In the genomic region with DNA sequence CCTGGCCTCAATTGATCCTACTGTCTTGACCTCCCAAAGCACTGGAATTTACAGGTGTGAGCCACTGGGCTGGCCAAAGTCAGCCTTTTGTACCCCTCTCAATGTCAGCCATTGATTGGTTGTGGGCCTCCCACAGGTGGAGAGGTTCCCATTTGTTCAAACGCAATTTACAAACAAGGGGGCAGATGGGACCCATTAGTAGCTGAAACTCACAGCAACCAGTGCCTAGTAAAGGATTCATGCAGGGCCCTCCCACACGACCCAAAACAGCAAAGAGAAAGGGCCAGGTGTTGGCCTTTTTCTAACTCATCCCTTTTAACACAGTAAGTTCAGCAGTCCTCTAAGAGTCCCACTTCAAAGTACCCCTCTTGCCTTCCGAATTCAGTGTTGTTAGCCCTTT, we compare ENCODE assay signal across 22 cellular contexts.
DNase-seq lines count a peak whose midpoint lies in the region; ATAC-seq and TF ChIP-seq lines count a peak whose summit lies in the region.
"Had no signal": no experiment of that assay in that cellular context is flagged by ENCODE, and none has a peak within 500 bp of the region (broad histone marks: within the 10 kb centered on the region; RNA-seq: fewer than 3 reads in every experiment).

No MANE protein-coding gene starts in this region.

- H3K4me3 ChIP-seq in GM23338 = 0 out of 2 replicates have a peak overlapping the region, but pooled peaks have one; percentile 5
- H3K4me3 ChIP-seq in neural progenitor cell = no peak overlapping the region
- H3K4me3 ChIP-seq in dorsolateral prefrontal cortex = no peak overlapping the region
- H3K4me3 ChIP-seq: tibial artery had no signal

- intact Hi-C loops in dorsolateral prefrontal cortex (cut with DNase I) = no loop called here

- ATAC-seq in GM23338 (peak; percentile 58), GM18505 (IDR thresholded peaks at IDR 0.05; ENCODE audit: unreplicated experiment) (no peak)
- peak; percentile 20 to 31 for ATAC-seq in activated naive CD4-positive, alpha-beta T cell treated with anti-CD3 and anti-CD28 coated beads, Interleukin-2, amount 50 U/mL, for 72 hours
- ATAC-seq: HCT116, left colon, sciatic nerve, SK-N-SH treated with all-trans-retinoic acid at 6 μM for 48 hours had no signal

- no peaks in the 10 kb centered on the region for H3K27me3 ChIP-seq in GM23338 (ENCODE audit: insufficient read depth)
- no peaks in the 10 kb centered on the region for H3K27me3 ChIP-seq in neural progenitor cell
- no peaks in the 10 kb centered on the region for H3K27me3 ChIP-seq in dorsolateral prefrontal cortex
- H3K27me3 ChIP-seq: tibial artery had no signal

- no peak overlapping the region; the same call in 2 of the 3 replicates for H3K4me3 Mint-ChIP-seq in GM23338
- no peak overlapping the region for H3K4me3 Mint-ChIP-seq in neural progenitor cell
- H3K4me3 Mint-ChIP-seq: brain, nephron had no signal

- no peak overlapping the region for H3K9ac ChIP-seq in neural progenitor cell
- H3K9ac ChIP-seq: parathyroid adenoma had no signal

- H3K27ac ChIP-seq in GM23338 (ENCODE audit: low read depth) (peak overlapping the region; percentile 42; the same call in 1 of the 2 replicates), neural progenitor cell (no peak overlapping the region), dorsolateral prefrontal cortex (no peak overlapping the region)
- H3K27ac ChIP-seq: parathyroid adenoma, tibial artery had no signal

- H2AFZ ChIP-seq in GM23338 (no peak overlapping the region), neural progenitor cell (replicated peaks) (no peak overlapping the region)
- H2AFZ ChIP-seq: parathyroid adenoma had no signal

- H3K27ac Mint-ChIP-seq in GM23338 = peak overlapping the region; percentile 65
- H3K27ac Mint-ChIP-seq in activated naive CD4-positive, alpha-beta T cell treated with anti-CD3 and anti-CD28 coated beads, Interleukin-2, amount 50 U/mL, for 72 hours = peak overlapping the region in 1 of 2 donors; percentile 74
- H3K27ac Mint-ChIP-seq in neural progenitor cell = no peak overlapping the region
- H3K27ac Mint-ChIP-seq: nephron had no signal

- peaks cover 38% of the 10 kb centered on the region for H3K4me1 Mint-ChIP-seq in GM23338
- H3K4me1 Mint-ChIP-seq in neural progenitor cell = peaks cover 20% of the 10 kb centered on the region

- peaks cover 28% of the 10 kb centered on the region for H3K4me1 ChIP-seq in GM23338 (ENCODE audit: insufficient read depth)
- H3K4me1 ChIP-seq in neural progenitor cell = peaks cover 14% of the 10 kb centered on the region
- H3K4me1 ChIP-seq: parathyroid adenoma, tibial artery had no signal

- H3K79me2 ChIP-seq in GM23338 (replicated peaks; ENCODE audit: insufficient read depth) (peaks cover 88% of the 10 kb centered on the region), neural progenitor cell (ENCODE audit: low read depth) (no peaks in the 10 kb centered on the region)
- H3K79me2 ChIP-seq: parathyroid adenoma had no signal

- H3K36me3 ChIP-seq in GM23338 (ENCODE audit: insufficient read depth) (no peaks in the 10 kb centered on the region), neural progenitor cell (no peaks in the 10 kb centered on the region)
- H3K36me3 ChIP-seq: tibial artery had no signal

- peak overlapping the region; percentile 56 for H3K4me2 ChIP-seq in GM23338
- H3K4me2 ChIP-seq in neural progenitor cell = peak overlapping the region; percentile 13

- H3F3A ChIP-seq in GM23338 (replicated peaks; ENCODE audit: low read depth) = peaks cover 5% of the 10 kb centered on the region
- peaks cover 6% of the 10 kb centered on the region for H3F3A ChIP-seq in neural progenitor cell (ENCODE audit: low read depth)

- no peak for TF ChIP-seq CTCF in GM23338 (conservative IDR thresholded peaks at IDR 0.05; ENCODE audit: low read depth in 2 of 2)
- no peak for TF ChIP-seq CTCF in neural progenitor cell (IDR thresholded peaks at IDR 0.05)
- no peak for TF ChIP-seq CTCF in dorsolateral prefrontal cortex (IDR thresholded peaks at IDR 0.05 in 54 of 56, conservative IDR thresholded peaks at IDR 0.05 in 2 of 56; ENCODE audit: low read depth in 1 of 56, partially characterized antibody in 56 of 56)

- H3K36me3 Mint-ChIP-seq in GM23338 (ENCODE audit: low read depth) (peaks cover 8% of the 10 kb centered on the region; the same call in 2 of the 3 replicates), neural progenitor cell (no peaks in the 10 kb centered on the region)
- H3K36me3 Mint-ChIP-seq in activated naive CD4-positive, alpha-beta T cell treated with anti-CD3 and anti-CD28 coated beads, Interleukin-2, amount 50 U/mL, for 72 hours = peaks cover 0 to 15% of the 10 kb centered on the region in 2 donors
- H3K36me3 Mint-ChIP-seq: brain had no signal

- peaks cover 5% of the 10 kb centered on the region for H3K27me3 Mint-ChIP-seq in GM23338 (ENCODE audit: insufficient read depth, low read depth, poor library complexity)
- H3K27me3 Mint-ChIP-seq in neural progenitor cell (ENCODE audit: insufficient read depth, low read depth) = peaks cover 2% of the 10 kb centered on the region

- H3K9me3 ChIP-seq in neural progenitor cell (ENCODE audit: low read depth) = peaks cover under 1% of the 10 kb centered on the region

- H4K20me1 ChIP-seq in GM23338 (replicated peaks; ENCODE audit: insufficient read depth) (no peaks in the 10 kb centered on the region; the same call in 1 of the 2 replicates), neural progenitor cell (ENCODE audit: low read depth) (no peaks in the 10 kb centered on the region)

- peak; percentile 16 to 20 for DNase-seq in activated T-cell treated with anti-CD3 and anti-CD28 coated beads, Interleukin-2, amount 50 U/mL, for 48 hours
- no peak for DNase-seq in activated T-cell treated with anti-CD3 and anti-CD28 coated beads, Interleukin-2, amount 50 U/mL, for 1 hour
- no peak for DNase-seq in GM23338 (ENCODE audit: low spot score)
- no peak for DNase-seq in activated naive CD4-positive, alpha-beta T cell treated with anti-CD3 and anti-CD28 coated beads, Interleukin-2, amount 50 U/mL, for 72 hours (ENCODE audit: low spot score in 2 of 2)
- no peak for DNase-seq in neural progenitor cell (ENCODE audit: low spot score)
- no peak for DNase-seq in dorsolateral prefrontal cortex
- no peak for DNase-seq in NCI-H526 (lab: John Stamatoyannopoulos, UW)
- DNase-seq: activated CD4-positive, alpha-beta T cell treated with anti-CD3 and anti-CD28 coated beads for 1 hour; Kasumi-1; left colon; mesenchymal stem cell; NCI-H1092; NCI-H1930; RPMI8226; tibial artery had no signal

- H3K9me2 ChIP-seq in GM23338 (ENCODE audit: insufficient read depth) = no peaks in the 10 kb centered on the region

- no peak for TF ChIP-seq POLR2A in GM18505 (IDR thresholded peaks at IDR 0.05; ENCODE audit: borderline replicate concordance, extremely low read depth, insufficient read depth, insufficient read length)

- H3K9me3 Mint-ChIP-seq in GM23338 (peaks cover 6% of the 10 kb centered on the region; the same call in 2 of the 3 replicates), neural progenitor cell (peaks cover 6% of the 10 kb centered on the region)
- no peaks in the 10 kb centered on the region for H3K9me3 Mint-ChIP-seq in activated naive CD4-positive, alpha-beta T cell treated with anti-CD3 and anti-CD28 coated beads, Interleukin-2, amount 50 U/mL, for 72 hours
- H3K9me3 Mint-ChIP-seq: nephron had no signal

TF ChIP-seq in GM23338, 12 proteins besides CTCF, POLR2A, EP300 and RAD21 (continues in another document):
- TF ChIP-seq JUNB (IDR thresholded peaks at IDR 0.05; ENCODE audit: unreplicated experiment) (no peak), EZH2 (IDR thresholded peaks at IDR 0.05; ENCODE audit: low read depth, unreplicated experiment) (no peak), EZH2phosphoT487 (IDR thresholded peaks at IDR 0.05; ENCODE audit: unreplicated experiment) (no peak), CREB1 (CRISPR knock-in tag; IDR thresholded peaks at IDR 0.05; ENCODE audit: low read depth) (no peak)
- TF ChIP-seq, protein P1, sequence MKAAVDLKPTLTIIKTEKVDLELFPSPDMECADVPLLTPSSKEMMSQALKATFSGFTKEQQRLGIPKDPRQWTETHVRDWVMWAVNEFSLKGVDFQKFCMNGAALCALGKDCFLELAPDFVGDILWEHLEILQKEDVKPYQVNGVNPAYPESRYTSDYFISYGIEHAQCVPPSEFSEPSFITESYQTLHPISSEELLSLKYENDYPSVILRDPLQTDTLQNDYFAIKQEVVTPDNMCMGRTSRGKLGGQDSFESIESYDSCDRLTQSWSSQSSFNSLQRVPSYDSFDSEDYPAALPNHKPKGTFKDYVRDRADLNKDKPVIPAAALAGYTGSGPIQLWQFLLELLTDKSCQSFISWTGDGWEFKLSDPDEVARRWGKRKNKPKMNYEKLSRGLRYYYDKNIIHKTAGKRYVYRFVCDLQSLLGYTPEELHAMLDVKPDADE (IDR thresholded peaks at IDR 0.05) = no peak
- TF ChIP-seq, protein P2, sequence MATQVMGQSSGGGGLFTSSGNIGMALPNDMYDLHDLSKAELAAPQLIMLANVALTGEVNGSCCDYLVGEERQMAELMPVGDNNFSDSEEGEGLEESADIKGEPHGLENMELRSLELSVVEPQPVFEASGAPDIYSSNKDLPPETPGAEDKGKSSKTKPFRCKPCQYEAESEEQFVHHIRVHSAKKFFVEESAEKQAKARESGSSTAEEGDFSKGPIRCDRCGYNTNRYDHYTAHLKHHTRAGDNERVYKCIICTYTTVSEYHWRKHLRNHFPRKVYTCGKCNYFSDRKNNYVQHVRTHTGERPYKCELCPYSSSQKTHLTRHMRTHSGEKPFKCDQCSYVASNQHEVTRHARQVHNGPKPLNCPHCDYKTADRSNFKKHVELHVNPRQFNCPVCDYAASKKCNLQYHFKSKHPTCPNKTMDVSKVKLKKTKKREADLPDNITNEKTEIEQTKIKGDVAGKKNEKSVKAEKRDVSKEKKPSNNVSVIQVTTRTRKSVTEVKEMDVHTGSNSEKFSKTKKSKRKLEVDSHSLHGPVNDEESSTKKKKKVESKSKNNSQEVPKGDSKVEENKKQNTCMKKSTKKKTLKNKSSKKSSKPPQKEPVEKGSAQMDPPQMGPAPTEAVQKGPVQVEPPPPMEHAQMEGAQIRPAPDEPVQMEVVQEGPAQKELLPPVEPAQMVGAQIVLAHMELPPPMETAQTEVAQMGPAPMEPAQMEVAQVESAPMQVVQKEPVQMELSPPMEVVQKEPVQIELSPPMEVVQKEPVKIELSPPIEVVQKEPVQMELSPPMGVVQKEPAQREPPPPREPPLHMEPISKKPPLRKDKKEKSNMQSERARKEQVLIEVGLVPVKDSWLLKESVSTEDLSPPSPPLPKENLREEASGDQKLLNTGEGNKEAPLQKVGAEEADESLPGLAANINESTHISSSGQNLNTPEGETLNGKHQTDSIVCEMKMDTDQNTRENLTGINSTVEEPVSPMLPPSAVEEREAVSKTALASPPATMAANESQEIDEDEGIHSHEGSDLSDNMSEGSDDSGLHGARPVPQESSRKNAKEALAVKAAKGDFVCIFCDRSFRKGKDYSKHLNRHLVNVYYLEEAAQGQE (IDR thresholded peaks at IDR 0.05; ENCODE audit: unreplicated experiment) = no peak

Comparison
In these comparisons a context has a peak if more than half of its experiments do, and no peak if none do; other contexts are left out.
1. DNase-seq: peak in activated T-cell treated with anti-CD3 and anti-CD28 coated beads, Interleukin-2, amount 50 U/mL, for 48 hours (2 of 2); none in activated T-cell treated with anti-CD3 and anti-CD28 coated beads, Interleukin-2, amount 50 U/mL, for 1 hour (single experiment), GM23338 (single experiment), activated naive CD4-positive, alpha-beta T cell treated with anti-CD3 and anti-CD28 coated beads, Interleukin-2, amount 50 U/mL, for 72 hours (0 of 2), neural progenitor cell (single experiment), dorsolateral prefrontal cortex (0 of 10) and NCI-H526 (0 of 2).